ENCODE assay signal across 7 cellular contexts in genomic region chr10:110495731-110496552, GRCh38. TPM values are rescaled to one million over a fixed set of nuclear protein-coding genes. Genes with fewer than 3 reads are reported as not detected.
DNase-seq lines count a peak whose midpoint lies in the region; ATAC-seq and TF ChIP-seq lines count a peak whose summit lies in the region.

No MANE protein-coding gene starts in this region.

- POLR2A ChIA-PET in WTC11 (lab: Charles Lee) = interaction anchor here (1.2 to 1.3 kb wide), 2 partner anchors 9 to 34 kb away, joined by 4 read pairs; no protein-coding TSS in a partner anchor

- intact Hi-C loops in lower leg skin (cut with DNase I; ENCODE audit: low total_unique reads) = no loop called here

- DNase-seq in HPDE6-E6E7 (ENCODE audit: extremely low spot score) = peak; percentile 51
- peak; percentile 34 for DNase-seq in WTC11 (ENCODE audit: low spot score)
- peak; percentile 97 for DNase-seq in choroid plexus epithelial cell (ENCODE audit: low read depth)
- peak; percentile 40 to 90 for DNase-seq in lower leg skin (ENCODE audit: low spot score in 2 of 2)
- peak; percentile 67 for DNase-seq in stimulated activated CD8-positive, alpha-beta memory T cell treated with anti-CD3 and anti-CD28 coated beads, Interleukin-4, amount 100 ng/mL, for 48 hours
- no peak for DNase-seq in iPS-NIHi11 (ENCODE audit: low spot score)

- WGBS in lower leg skin, 2 donors = 26 to 29% methylated on average over 25 of the region's 25 CpGs

- no peak overlapping the region; the same call in 1 of the 2 replicates for H3K27ac Mint-ChIP-seq in WTC11

- H3K4me3 ChIP-seq in choroid plexus epithelial cell (ENCODE audit: low read depth, low read length) (peak overlapping the region; percentile 88), lower leg skin (ENCODE audit: low read depth, poor library complexity, severe bottlenecking) (no peak overlapping the region)

- H3K27me3 Mint-ChIP-seq in WTC11 (ENCODE audit: low read depth) = peaks cover 14% of the 10 kb centered on the region

- TF ChIP-seq CTCF in WTC11 (IDR thresholded peaks at IDR 0.05) (no peak), choroid plexus epithelial cell (conservative IDR thresholded peaks at IDR 0.05; ENCODE audit: low read depth, low read length) (no peak), lower leg skin (IDR thresholded peaks at IDR 0.05) (no peak)

- peak overlapping the region; percentile 89 for H3K4me3 Mint-ChIP-seq in WTC11

- no peaks in the 10 kb centered on the region for H3K9me3 Mint-ChIP-seq in WTC11

- ATAC-seq in WTC11 (peak; percentile 1; the same call in 1 of the 2 replicates), GM21717 (IDR thresholded peaks at IDR 0.05; ENCODE audit: unreplicated experiment) (no peak)

- H3K4me1 Mint-ChIP-seq in WTC11 = peaks cover 68% of the 10 kb centered on the region

- CTCF ChIA-PET in WTC11 (lab: Charles Lee) = interaction anchor here (1.3 kb wide), 1 partner anchor 51 kb away, joined by 3 read pairs; no protein-coding TSS in a partner anchor

- H3K36me3 Mint-ChIP-seq in WTC11 = peaks cover 2% of the 10 kb centered on the region; the same call in 1 of the 2 replicates

- no peak for TF ChIP-seq POLR2A in lower leg skin (IDR thresholded peaks at IDR 0.05)

TF ChIP-seq in WTC11, 78 proteins besides CTCF, POLR2A, EP300 and RAD21:
- TF ChIP-seq, protein P1, sequence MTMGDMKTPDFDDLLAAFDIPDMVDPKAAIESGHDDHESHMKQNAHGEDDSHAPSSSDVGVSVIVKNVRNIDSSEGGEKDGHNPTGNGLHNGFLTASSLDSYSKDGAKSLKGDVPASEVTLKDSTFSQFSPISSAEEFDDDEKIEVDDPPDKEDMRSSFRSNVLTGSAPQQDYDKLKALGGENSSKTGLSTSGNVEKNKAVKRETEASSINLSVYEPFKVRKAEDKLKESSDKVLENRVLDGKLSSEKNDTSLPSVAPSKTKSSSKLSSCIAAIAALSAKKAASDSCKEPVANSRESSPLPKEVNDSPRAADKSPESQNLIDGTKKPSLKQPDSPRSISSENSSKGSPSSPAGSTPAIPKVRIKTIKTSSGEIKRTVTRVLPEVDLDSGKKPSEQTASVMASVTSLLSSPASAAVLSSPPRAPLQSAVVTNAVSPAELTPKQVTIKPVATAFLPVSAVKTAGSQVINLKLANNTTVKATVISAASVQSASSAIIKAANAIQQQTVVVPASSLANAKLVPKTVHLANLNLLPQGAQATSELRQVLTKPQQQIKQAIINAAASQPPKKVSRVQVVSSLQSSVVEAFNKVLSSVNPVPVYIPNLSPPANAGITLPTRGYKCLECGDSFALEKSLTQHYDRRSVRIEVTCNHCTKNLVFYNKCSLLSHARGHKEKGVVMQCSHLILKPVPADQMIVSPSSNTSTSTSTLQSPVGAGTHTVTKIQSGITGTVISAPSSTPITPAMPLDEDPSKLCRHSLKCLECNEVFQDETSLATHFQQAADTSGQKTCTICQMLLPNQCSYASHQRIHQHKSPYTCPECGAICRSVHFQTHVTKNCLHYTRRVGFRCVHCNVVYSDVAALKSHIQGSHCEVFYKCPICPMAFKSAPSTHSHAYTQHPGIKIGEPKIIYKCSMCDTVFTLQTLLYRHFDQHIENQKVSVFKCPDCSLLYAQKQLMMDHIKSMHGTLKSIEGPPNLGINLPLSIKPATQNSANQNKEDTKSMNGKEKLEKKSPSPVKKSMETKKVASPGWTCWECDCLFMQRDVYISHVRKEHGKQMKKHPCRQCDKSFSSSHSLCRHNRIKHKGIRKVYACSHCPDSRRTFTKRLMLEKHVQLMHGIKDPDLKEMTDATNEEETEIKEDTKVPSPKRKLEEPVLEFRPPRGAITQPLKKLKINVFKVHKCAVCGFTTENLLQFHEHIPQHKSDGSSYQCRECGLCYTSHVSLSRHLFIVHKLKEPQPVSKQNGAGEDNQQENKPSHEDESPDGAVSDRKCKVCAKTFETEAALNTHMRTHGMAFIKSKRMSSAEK (CRISPR knock-in tag; IDR thresholded peaks at IDR 0.05; ENCODE audit: borderline replicate concordance) = no peak
- 0 out of 2 replicates have a peak, but pooled peaks have one; percentile 41 for TF ChIP-seq ZNF138 (CRISPR knock-in tag; conservative IDR thresholded peaks at IDR 0.05)
- no peak for TF ChIP-seq ARID4B (CRISPR knock-in tag; IDR thresholded peaks at IDR 0.05; ENCODE audit: borderline replicate concordance)
- TF ChIP-seq NFATC4 (CRISPR knock-in tag; IDR thresholded peaks at IDR 0.05) = no peak
- TF ChIP-seq ZNF219 (CRISPR knock-in tag; IDR thresholded peaks at IDR 0.05; ENCODE audit: borderline replicate concordance) = no peak
- 0 out of 2 replicates have a peak, but pooled peaks have one; percentile 31 for TF ChIP-seq FOXP1 (CRISPR knock-in tag; IDR thresholded peaks at IDR 0.05; ENCODE audit: borderline replicate concordance)
- TF ChIP-seq, protein P2, sequence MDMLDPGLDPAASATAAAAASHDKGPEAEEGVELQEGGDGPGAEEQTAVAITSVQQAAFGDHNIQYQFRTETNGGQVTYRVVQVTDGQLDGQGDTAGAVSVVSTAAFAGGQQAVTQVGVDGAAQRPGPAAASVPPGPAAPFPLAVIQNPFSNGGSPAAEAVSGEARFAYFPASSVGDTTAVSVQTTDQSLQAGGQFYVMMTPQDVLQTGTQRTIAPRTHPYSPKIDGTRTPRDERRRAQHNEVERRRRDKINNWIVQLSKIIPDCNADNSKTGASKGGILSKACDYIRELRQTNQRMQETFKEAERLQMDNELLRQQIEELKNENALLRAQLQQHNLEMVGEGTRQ (CRISPR knock-in tag; IDR thresholded peaks at IDR 0.05) = peak; percentile 38; the same call in 1 of the 2 replicates
- no peak for TF ChIP-seq NFE2L1 (CRISPR knock-in tag; IDR thresholded peaks at IDR 0.05)
- TF ChIP-seq PRRX2 (CRISPR knock-in tag; IDR thresholded peaks at IDR 0.05) = no peak
- TF ChIP-seq, protein P3, sequence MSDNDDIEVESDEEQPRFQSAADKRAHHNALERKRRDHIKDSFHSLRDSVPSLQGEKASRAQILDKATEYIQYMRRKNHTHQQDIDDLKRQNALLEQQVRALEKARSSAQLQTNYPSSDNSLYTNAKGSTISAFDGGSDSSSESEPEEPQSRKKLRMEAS (CRISPR knock-in tag; IDR thresholded peaks at IDR 0.05) = peak; percentile 55

RNA-seq across cellular contexts. Expression of gene DUSP5, which starts 1.8 kb away (rescaled TPM):
- 31.4 to 55.1 TPM (median 33.1 TPM) in 3 replicates for total RNA-seq in WTC11 (2021)
- 10 to 100 TPM; 29.8 to 57.2 (median 32.9) TPM for total RNA-seq in lower leg skin
